Comparison of ENCODE assay signal across 17 cellular contexts in the genomic region with DNA sequence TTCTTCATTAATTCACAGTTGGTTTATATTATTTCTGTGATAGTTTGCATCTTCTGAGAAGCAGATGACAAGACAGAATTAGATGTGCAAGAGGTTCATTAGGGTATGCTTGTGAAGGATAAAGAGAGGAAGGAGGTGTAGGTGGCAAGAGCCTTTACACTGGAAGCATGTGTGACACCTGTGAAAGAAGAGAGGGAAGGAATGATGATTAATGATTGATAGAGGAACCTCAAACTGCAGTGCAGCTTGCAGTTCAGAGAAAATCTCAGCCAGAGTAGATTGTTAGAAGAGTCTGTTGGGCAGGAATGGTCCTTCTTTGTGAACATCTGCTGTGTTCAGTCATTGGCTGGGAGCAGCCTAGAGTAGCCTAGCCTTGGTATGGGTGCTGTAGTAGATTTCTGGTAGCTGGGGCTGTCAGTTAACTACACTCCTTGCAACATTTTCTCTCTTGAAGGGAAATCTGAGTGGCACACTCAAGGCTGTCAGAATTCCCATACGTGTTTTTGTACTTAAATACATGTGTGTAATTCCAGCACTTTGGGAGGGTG. TPM values are rescaled to one million over a fixed set of nuclear protein-coding genes. Genes with fewer than 3 reads are reported as not detected.
A peak's percentile ranks its signal among the peaks of the same experiment; 100 is the strongest.
DNase-seq lines count a peak whose midpoint lies in the region; ATAC-seq and TF ChIP-seq lines count a peak whose summit lies in the region.
"Had no signal": no experiment of that assay in that cellular context is flagged by ENCODE, and none has a peak within 500 bp of the region (broad histone marks: within the 10 kb centered on the region; RNA-seq: fewer than 3 reads in every experiment).

No MANE protein-coding gene starts in this region.

- peak overlapping the region; percentile 59 for H3K27ac ChIP-seq in neutrophil

- H3K36me3 ChIP-seq in neutrophil, result peaks cover 10% of the 10 kb centered on the region

- intact Hi-C loops in Calu3 (cut with micrococcal nuclease; ENCODE audit: unreplicated experiment), result no loop called here

- POLR2A ChIA-PET in WTC11 (lab: Charles Lee), result no interaction called here

- no peaks in the 10 kb centered on the region for H3K27me3 ChIP-seq in neutrophil

- no TSS peak for BruUV-seq in Calu3 (replicated peaks; lab: Mats Ljungman, UMichigan)

- H3K36me3 Mint-ChIP-seq in Calu3 (ENCODE audit: insufficient read depth, unreplicated experiment), result peaks cover 15% of the 10 kb centered on the region
- peaks cover 7% of the 10 kb centered on the region for H3K36me3 Mint-ChIP-seq in WTC11

- peaks cover 28 to 31% of the 10 kb centered on the region in 2 experiments for H3K4me1 ChIP-seq in neutrophil (ENCODE audit: control insufficient read depth in 1 of 2, insufficient read depth in 1 of 2, low read depth in 1 of 2, low read length in 1 of 2)

- DNase-seq in Calu3 (no peak), HuH-7 (ENCODE audit: low spot score) (peak; percentile 36), WTC11 (ENCODE audit: low spot score) (no peak), NCI-H2196 (lab: John Stamatoyannopoulos, UW; ENCODE audit: unreplicated experiment) (no peak)
- DNase-seq in effector CD8-positive, alpha-beta T cell (lab: John Stamatoyannopoulos, UW), result no peak
- DNase-seq: CD8-positive, alpha-beta memory T cell; DMS153; NCI-H1092; NCI-H1694; NCI-H2107; NCI-H345; NCI-H526 treated with DMSO at 0.1 percent for 48 hours had no signal

- H3K9me3 Mint-ChIP-seq in Calu3 (ENCODE audit: low read depth, unreplicated experiment) (no peaks in the 10 kb centered on the region), WTC11 (no peaks in the 10 kb centered on the region)
- H3K9me3 Mint-ChIP-seq: CD8-positive, alpha-beta memory T cell had no signal

- peaks cover 18% of the 10 kb centered on the region for H3K4me1 Mint-ChIP-seq in Calu3 (ENCODE audit: low read depth, unreplicated experiment)
- peaks cover 11% of the 10 kb centered on the region; the same call in 1 of the 2 replicates for H3K4me1 Mint-ChIP-seq in WTC11

- H3K27ac Mint-ChIP-seq in Calu3 (ENCODE audit: unreplicated experiment) (no peak overlapping the region), WTC11 (peak overlapping the region; percentile 35; the same call in 1 of the 2 replicates)
- H3K27ac Mint-ChIP-seq: B cell; CD8-positive, alpha-beta memory T cell had no signal

- H3K27me3 Mint-ChIP-seq in Calu3 (ENCODE audit: unreplicated experiment) (no peaks in the 10 kb centered on the region), WTC11 (ENCODE audit: low read depth) (no peaks in the 10 kb centered on the region; the same call in 1 of the 2 replicates)
- H3K27me3 Mint-ChIP-seq: B cell; CD8-positive, alpha-beta memory T cell had no signal

- CTCF ChIA-PET in Calu3 (lab: Charles Lee) (interaction anchor here (0.5 to 0.6 kb wide), 2 partner anchors 28 to 293 kb away, joined by 3 read pairs; no protein-coding TSS in a partner anchor), WTC11 (lab: Charles Lee) (interaction anchor here (0.6 kb wide), 1 partner anchor 568 kb away, joined by 3 read pairs; no protein-coding TSS in a partner anchor)

- no peaks in the 10 kb centered on the region for H3K9me3 ChIP-seq in neutrophil

- peak overlapping the region; percentile 3 for H3K4me3 Mint-ChIP-seq in Calu3 (ENCODE audit: low read depth, unreplicated experiment)
- no peak overlapping the region for H3K4me3 Mint-ChIP-seq in WTC11
- H3K4me3 Mint-ChIP-seq: B cell; CD8-positive, alpha-beta memory T cell had no signal

- ATAC-seq in WTC11, result no peak
- no peak for ATAC-seq in GM18511 (IDR thresholded peaks at IDR 0.05; ENCODE audit: unreplicated experiment)
- ATAC-seq: HCT116, SK-N-SH treated with all-trans-retinoic acid at 6 μM for 48 hours had no signal

- TF ChIP-seq CTCF in Calu3 (IDR thresholded peaks at IDR 0.05; ENCODE audit: unreplicated experiment) (no peak), WTC11 (IDR thresholded peaks at IDR 0.05) (no peak), neutrophil (IDR thresholded peaks at IDR 0.05) (no peak)

- H3K4me3 ChIP-seq in neutrophil (ENCODE audit: low read depth in 1 of 2, low read length in 1 of 2), result no peak overlapping the region

TF ChIP-seq in WTC11, 78 proteins besides CTCF, POLR2A, EP300 and RAD21 (continues in another document):
- TF ChIP-seq IRF2 (CRISPR knock-in tag; IDR thresholded peaks at IDR 0.05; ENCODE audit: borderline replicate concordance, low read depth) (no peak), FOXP1 (CRISPR knock-in tag; IDR thresholded peaks at IDR 0.05; ENCODE audit: borderline replicate concordance) (no peak), ATF1 (CRISPR knock-in tag; IDR thresholded peaks at IDR 0.05) (no peak), SMAD3 (CRISPR knock-in tag; IDR thresholded peaks at IDR 0.05; ENCODE audit: borderline replicate concordance) (no peak), TP53 (CRISPR knock-in tag; IDR thresholded peaks at IDR 0.05) (no peak), ZNF317 (CRISPR knock-in tag; IDR thresholded peaks at IDR 0.05; ENCODE audit: borderline replicate concordance, low read depth) (no peak), ZNF263 (CRISPR knock-in tag; IDR thresholded peaks at IDR 0.05; ENCODE audit: low read depth) (no peak), ZNF416 (CRISPR knock-in tag; IDR thresholded peaks at IDR 0.05) (no peak), ZNF232 (CRISPR knock-in tag; IDR thresholded peaks at IDR 0.05) (no peak), ZNF671 (CRISPR knock-in tag; IDR thresholded peaks at IDR 0.05) (no peak)
- TF ChIP-seq, protein P1, sequence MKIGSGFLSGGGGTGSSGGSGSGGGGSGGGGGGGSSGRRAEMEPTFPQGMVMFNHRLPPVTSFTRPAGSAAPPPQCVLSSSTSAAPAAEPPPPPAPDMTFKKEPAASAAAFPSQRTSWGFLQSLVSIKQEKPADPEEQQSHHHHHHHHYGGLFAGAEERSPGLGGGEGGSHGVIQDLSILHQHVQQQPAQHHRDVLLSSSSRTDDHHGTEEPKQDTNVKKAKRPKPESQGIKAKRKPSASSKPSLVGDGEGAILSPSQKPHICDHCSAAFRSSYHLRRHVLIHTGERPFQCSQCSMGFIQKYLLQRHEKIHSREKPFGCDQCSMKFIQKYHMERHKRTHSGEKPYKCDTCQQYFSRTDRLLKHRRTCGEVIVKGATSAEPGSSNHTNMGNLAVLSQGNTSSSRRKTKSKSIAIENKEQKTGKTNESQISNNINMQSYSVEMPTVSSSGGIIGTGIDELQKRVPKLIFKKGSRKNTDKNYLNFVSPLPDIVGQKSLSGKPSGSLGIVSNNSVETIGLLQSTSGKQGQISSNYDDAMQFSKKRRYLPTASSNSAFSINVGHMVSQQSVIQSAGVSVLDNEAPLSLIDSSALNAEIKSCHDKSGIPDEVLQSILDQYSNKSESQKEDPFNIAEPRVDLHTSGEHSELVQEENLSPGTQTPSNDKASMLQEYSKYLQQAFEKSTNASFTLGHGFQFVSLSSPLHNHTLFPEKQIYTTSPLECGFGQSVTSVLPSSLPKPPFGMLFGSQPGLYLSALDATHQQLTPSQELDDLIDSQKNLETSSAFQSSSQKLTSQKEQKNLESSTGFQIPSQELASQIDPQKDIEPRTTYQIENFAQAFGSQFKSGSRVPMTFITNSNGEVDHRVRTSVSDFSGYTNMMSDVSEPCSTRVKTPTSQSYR (CRISPR knock-in tag; IDR thresholded peaks at IDR 0.05), result no peak
- TF ChIP-seq, protein P2, sequence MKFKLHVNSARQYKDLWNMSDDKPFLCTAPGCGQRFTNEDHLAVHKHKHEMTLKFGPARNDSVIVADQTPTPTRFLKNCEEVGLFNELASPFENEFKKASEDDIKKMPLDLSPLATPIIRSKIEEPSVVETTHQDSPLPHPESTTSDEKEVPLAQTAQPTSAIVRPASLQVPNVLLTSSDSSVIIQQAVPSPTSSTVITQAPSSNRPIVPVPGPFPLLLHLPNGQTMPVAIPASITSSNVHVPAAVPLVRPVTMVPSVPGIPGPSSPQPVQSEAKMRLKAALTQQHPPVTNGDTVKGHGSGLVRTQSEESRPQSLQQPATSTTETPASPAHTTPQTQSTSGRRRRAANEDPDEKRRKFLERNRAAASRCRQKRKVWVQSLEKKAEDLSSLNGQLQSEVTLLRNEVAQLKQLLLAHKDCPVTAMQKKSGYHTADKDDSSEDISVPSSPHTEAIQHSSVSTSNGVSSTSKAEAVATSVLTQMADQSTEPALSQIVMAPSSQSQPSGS (CRISPR knock-in tag; IDR thresholded peaks at IDR 0.05; ENCODE audit: borderline replicate concordance, low read depth), result no peak
- TF ChIP-seq, protein P3, sequence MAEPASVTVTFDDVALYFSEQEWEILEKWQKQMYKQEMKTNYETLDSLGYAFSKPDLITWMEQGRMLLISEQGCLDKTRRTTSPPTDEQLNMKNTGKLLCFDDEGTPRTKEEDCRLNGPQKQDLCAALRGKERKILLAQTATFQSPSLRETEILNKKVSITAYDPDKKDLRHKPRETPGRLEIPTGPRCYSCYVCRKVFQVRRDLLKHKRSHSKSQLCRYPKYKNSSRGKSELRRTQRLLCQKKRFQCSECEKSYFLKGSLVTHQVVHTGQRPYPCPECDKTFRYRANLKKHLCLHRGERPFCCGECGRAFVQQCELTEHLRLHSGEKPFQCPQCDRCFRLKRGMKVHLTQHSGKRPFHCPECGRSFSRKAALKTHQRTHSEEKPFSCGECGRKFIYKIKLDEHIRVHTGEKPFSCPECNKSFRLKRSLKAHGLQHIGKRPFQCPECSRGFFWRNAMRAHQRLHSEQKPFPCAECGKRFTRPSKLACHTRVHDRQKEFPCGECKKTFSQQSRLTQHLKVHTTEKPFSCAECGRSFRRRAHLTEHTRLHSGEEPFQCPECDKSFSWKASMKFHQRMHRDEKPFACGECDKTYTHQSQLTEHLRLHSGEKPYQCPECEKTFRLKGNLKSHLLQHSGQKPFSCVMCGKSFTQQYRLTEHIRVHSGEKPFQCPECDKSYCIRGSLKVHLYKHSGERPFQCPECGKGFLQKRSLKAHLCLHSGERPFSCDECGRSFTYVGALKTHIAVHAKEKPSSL (CRISPR knock-in tag; conservative IDR thresholded peaks at IDR 0.05), result no peak

RNA-seq across cellular contexts. Expression of a gene that starts 9.0 kb away (rescaled TPM):
- 27.2 and 28.6 TPM in 2 replicates for total RNA-seq in Calu3 (2022)
- 25.1 to 25.4 TPM (median 25.4 TPM) in 3 replicates for total RNA-seq in WTC11 (2021)
